8 cellular contexts compared by ENCODE assay signal in the genomic region with DNA sequence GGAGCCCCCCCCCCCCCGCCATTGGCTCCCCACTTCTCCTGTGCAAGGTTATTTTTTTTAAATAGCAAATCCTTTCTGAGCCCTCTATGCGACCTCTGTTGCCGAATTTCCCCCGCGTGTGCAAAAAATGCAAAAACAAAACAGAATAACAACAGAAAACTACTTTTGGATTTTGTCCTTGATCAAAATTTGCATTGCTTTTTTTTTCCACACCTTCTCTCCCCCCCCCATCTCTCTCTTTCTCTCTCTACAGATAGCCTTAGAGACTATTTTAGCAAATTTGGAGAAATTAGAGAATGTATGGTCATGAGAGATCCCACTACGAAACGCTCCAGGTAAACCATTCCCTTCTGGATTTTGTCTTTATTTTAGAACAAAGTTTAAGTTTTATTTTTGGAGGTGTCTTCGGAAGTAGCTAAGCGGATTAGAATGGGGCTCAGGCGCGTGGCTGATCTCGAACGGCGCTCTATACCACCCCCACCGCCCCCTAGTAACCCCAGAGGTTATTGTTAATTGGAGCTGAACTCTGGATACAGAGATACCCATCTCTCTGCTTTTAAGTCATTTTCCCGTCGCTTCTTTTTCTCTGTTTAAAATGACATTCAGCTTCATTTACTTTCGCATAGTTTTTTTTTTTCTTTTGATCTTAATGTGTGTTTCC. TPM values are rescaled to one million over a fixed set of nuclear protein-coding genes. Genes with fewer than 3 reads are reported as not detected.
DNase-seq lines count a peak whose midpoint lies in the region; ATAC-seq and TF ChIP-seq lines count a peak whose summit lies in the region.

No MANE protein-coding gene starts in this region.

- CTCF ChIA-PET in Panc1 (lab: Charles Lee) = interaction anchor here (0.6 kb wide), 1 partner anchor 393 kb away, joined by 5 read pairs; no protein-coding TSS in a partner anchor
- CTCF ChIA-PET in naive thymus-derived CD4-positive, alpha-beta T cell (lab: Charles Lee) = interaction anchor here (0.6 to 3.2 kb wide), 3 partner anchors 14 to 486 kb away, joined by 3 to 19 read pairs (median 3); no protein-coding TSS in a partner anchor

- H3K4me1 Mint-ChIP-seq in naive thymus-derived CD4-positive, alpha-beta T cell = peaks cover 21 to 70% (median 59%) of the 10 kb centered on the region in 7 donors

- in situ Hi-C loops in Panc1 (cut with HindIII; ENCODE audit: low pct_unique_long_range_greater_than_20kb, low sequenced_read_pairs) = no loop called here

- POLR2A ChIA-PET in Panc1 (lab: Charles Lee) = interaction anchor here (0.6 kb wide), 1 partner anchor 703 kb away, joined by 7 read pairs; no protein-coding TSS in a partner anchor
- POLR2A ChIA-PET in naive thymus-derived CD4-positive, alpha-beta T cell (lab: Charles Lee) = interaction anchor here (1.3 to 2.9 kb wide), 2 partner anchors 10 to 13 kb away, joined by 7 to 11 read pairs; no protein-coding TSS in a partner anchor

- H3K4me3 ChIP-seq in Panc1 (ENCODE audit: low read depth in 2 of 2, low read length in 2 of 2) (peak overlapping the region; percentile 57 to 68), colonic mucosa (peak overlapping the region; percentile 83)
- H3K4me3 ChIP-seq in naive thymus-derived CD4-positive, alpha-beta T cell (ENCODE audit: low read length) = peak overlapping the region; percentile 87

- H3K27me3 ChIP-seq in Panc1 (ENCODE audit: control insufficient read depth, insufficient read depth, low read length) = peaks cover 4% of the 10 kb centered on the region; the same call in 1 of the 2 replicates
- no peaks in the 10 kb centered on the region for H3K27me3 ChIP-seq in colonic mucosa
- no peaks in the 10 kb centered on the region for H3K27me3 ChIP-seq in naive thymus-derived CD4-positive, alpha-beta T cell (ENCODE audit: control insufficient read depth in 2 of 2, insufficient read depth in 2 of 2, low read length in 2 of 2)

- H3K4me1 ChIP-seq in Panc1 (ENCODE audit: control insufficient read depth, insufficient read depth, low read length) (peaks cover 11% of the 10 kb centered on the region; the same call in 1 of the 2 replicates), colonic mucosa (no peaks in the 10 kb centered on the region)
- peaks cover 13 to 35% of the 10 kb centered on the region in 2 donors for H3K4me1 ChIP-seq in naive thymus-derived CD4-positive, alpha-beta T cell (ENCODE audit: control insufficient read depth in 2 of 2, insufficient read depth in 2 of 2, low read length in 2 of 2)

- no TSS peak for BruUV-seq in Panc1 (replicated peaks; lab: Mats Ljungman, UMichigan)

- H3K36me3 Mint-ChIP-seq in naive thymus-derived CD4-positive, alpha-beta T cell = peaks cover 1 to 30% (median 18%) of the 10 kb centered on the region in 5 donors

- peaks cover 5% of the 10 kb centered on the region; the same call in 1 of the 2 replicates for H3K36me3 ChIP-seq in Panc1 (ENCODE audit: control insufficient read depth, insufficient read depth, low read length)
- H3K36me3 ChIP-seq in colonic mucosa = no peaks in the 10 kb centered on the region
- peaks cover 0 to 15% (median 0%) of the 10 kb centered on the region in 3 experiments for H3K36me3 ChIP-seq in naive thymus-derived CD4-positive, alpha-beta T cell (ENCODE audit: control insufficient read depth in 2 of 3, insufficient read depth in 3 of 3, low read length in 3 of 3)

- TF ChIP-seq CTCF in Panc1 (IDR thresholded peaks at IDR 0.05) = no peak
- no peak for TF ChIP-seq CTCF in colonic mucosa (IDR thresholded peaks at IDR 0.05)

- peaks cover 0 to 4% (median 0%) of the 10 kb centered on the region in 5 donors for H3K27me3 Mint-ChIP-seq in naive thymus-derived CD4-positive, alpha-beta T cell

- peak overlapping the region; percentile 73 to 83 for H3K9ac ChIP-seq in colonic mucosa (ENCODE audit: low read depth in 2 of 2, low read length in 2 of 2)

- H3K27ac ChIP-seq in Panc1 (ENCODE audit: low read length) = peak overlapping the region; percentile 8
- no peak overlapping the region for H3K27ac ChIP-seq in colonic mucosa
- H3K27ac ChIP-seq in naive thymus-derived CD4-positive, alpha-beta T cell (ENCODE audit: low read depth, low read length) = peak overlapping the region; percentile 83

- H3K9me3 ChIP-seq in Panc1 (ENCODE audit: control insufficient read depth, insufficient read depth, low read depth, low read length) (no peaks in the 10 kb centered on the region), colonic mucosa (no peaks in the 10 kb centered on the region)
- no peaks in the 10 kb centered on the region for H3K9me3 ChIP-seq in naive thymus-derived CD4-positive, alpha-beta T cell (ENCODE audit: control insufficient read depth in 2 of 3, low read length in 3 of 3)

- peak overlapping the region; percentile 77 to 95 (median 90) for H3K27ac Mint-ChIP-seq in naive thymus-derived CD4-positive, alpha-beta T cell

- no peak for ATAC-seq in Panc1
- no peak for ATAC-seq in naive thymus-derived CD4-positive, alpha-beta T cell

- DNase-seq in NCI-H2171 treated with DMSO at 0.1 percent for 48 hours (lab: John Stamatoyannopoulos, UW) = peak; percentile 46
- no peak for DNase-seq in NCI-H2171 (lab: John Stamatoyannopoulos, UW)
- no peak for DNase-seq in Panc1 (ENCODE audit: low read depth, low spot score)
- peak; percentile 29 for DNase-seq in colonic mucosa
- DNase-seq in naive thymus-derived CD4-positive, alpha-beta T cell = peak in 7 of 9 donors; percentile 22 to 54 (median 32)
- no peak for DNase-seq in hypothalamus (lab: John Stamatoyannopoulos, UW)
- no peak for DNase-seq in cerebellum (ENCODE audit: low spot score)
- no peak for DNase-seq in C1 segment of cervical spinal cord (lab: John Stamatoyannopoulos, UW)

- H3K9me3 Mint-ChIP-seq in naive thymus-derived CD4-positive, alpha-beta T cell = no peaks in the 10 kb centered on the region

- H3K4me3 Mint-ChIP-seq in naive thymus-derived CD4-positive, alpha-beta T cell = peak overlapping the region; percentile 90 to 100 (median 96)

- intact Hi-C loops in Panc1 (cut with micrococcal nuclease; ENCODE audit: unreplicated experiment) (no loop called here), colonic mucosa (cut with DNase I) (no loop called here)
- intact Hi-C loops in naive thymus-derived CD4-positive, alpha-beta T cell (cut with micrococcal nuclease) = loop anchor here (1.0 to 10.0 kb wide), 17 partner anchors 27 to 1833 kb away; partner anchors contain the start of genes AKAP1 (in 1 of the 2), C17orf67 (in 1 of the 2), COIL (in 1 of the 2) and DGKE (in 1 of the 2)

RNA-seq across cellular contexts. Expression of gene MSI2, which starts 1.0 kb away (rescaled TPM):
- total RNA-seq in Panc1 (2021; ENCODE audit: unreplicated experiment) (38.5 TPM), colonic mucosa (10 to 100 TPM; 61.6 to 75.4 TPM), cerebellum (148 TPM)
- polyA plus RNA-seq in Panc1 (2012; ENCODE audit: insufficient read length) = 25.3 TPM
- total RNA-seq in naive thymus-derived CD4-positive, alpha-beta T cell = 100 to 1,000 TPM; 111 to 169 (median 150) TPM
- 1 to 10 TPM; 3.3 to 6.0 TPM for polyA plus RNA-seq in naive thymus-derived CD4-positive, alpha-beta T cell

Comparison
In these comparisons a context has a peak if more than half of its experiments do, and no peak if none do; other contexts are left out.
1. DNase-seq: peak in NCI-H2171 treated with DMSO at 0.1 percent for 48 hours (single experiment), colonic mucosa (single experiment) and naive thymus-derived CD4-positive, alpha-beta T cell (7 of 9); none in NCI-H2171 (single experiment), Panc1 (single experiment), hypothalamus (0 of 51), cerebellum (single experiment) and C1 segment of cervical spinal cord (0 of 14).
2. intact Hi-C loops: an anchor here in naive thymus-derived CD4-positive, alpha-beta T cell (1.0 to 10.0 kb wide); none called in Panc1 and colonic mucosa.
3. Peak in every context shown above with its lines, with median percentiles within 50 percentile points of each other: H3K4me3 ChIP-seq.